1 cellular context compared by ENCODE assay signal in genomic region chr17:73695035-73695738, GRCh38.
TF ChIP-seq lines count a peak whose summit lies in the region.

No MANE protein-coding gene starts in this region.

TF ChIP-seq in HepG2, 621 proteins besides CTCF, POLR2A, EP300 and RAD21 (continued from another document):
- TF ChIP-seq ZNF460 (CRISPR knock-in tag; IDR thresholded peaks at IDR 0.05; ENCODE audit: borderline replicate concordance) = no peak
- no peak for TF ChIP-seq NFAT5 (CRISPR knock-in tag; IDR thresholded peaks at IDR 0.05)
- TF ChIP-seq ZFAT (CRISPR knock-in tag; conservative IDR thresholded peaks at IDR 0.05) = no peak
- TF ChIP-seq ZSCAN21 (CRISPR knock-in tag; IDR thresholded peaks at IDR 0.05; ENCODE audit: borderline replicate concordance) = no peak
- TF ChIP-seq POLR2AphosphoS5 (IDR thresholded peaks at IDR 0.05; ENCODE audit: low read depth, low read length) = no peak
- TF ChIP-seq SCMH1 (CRISPR knock-in tag; IDR thresholded peaks at IDR 0.05; ENCODE audit: borderline replicate concordance) = no peak
- no peak for TF ChIP-seq EED (CRISPR knock-in tag; IDR thresholded peaks at IDR 0.05)
TF ChIP-seq in HepG2: peak in this region for 1.
